In genomic region chr19:12667903-12668302, GRCh38 we compare ENCODE assay signal across 11 cellular contexts. TPM values are rescaled to one million over a fixed set of nuclear protein-coding genes. Genes with fewer than 3 reads are reported as not detected.
DNase-seq lines count a peak whose midpoint lies in the region; ATAC-seq lines count a peak whose summit lies in the region.
"Had no signal": no experiment of that assay in that cellular context is flagged by ENCODE, and none has a peak within 500 bp of the region (broad histone marks: within the 10 kb centered on the region; RNA-seq: fewer than 3 reads in every experiment).

No MANE protein-coding gene starts in this region.

- POLR2A ChIA-PET in activated CD4-positive, alpha-beta memory T cell treated with anti-CD3 and anti-CD28 coated beads, Interleukin-2, amount 10 ng/mL, durations not matched to agents 7 days and 5 days (lab: Charles Lee), result interaction anchor here (0.9 to 5.4 kb wide), 2 partner anchors 54 to 334 kb away, joined by 3 to 37 read pairs; partner anchors contain the start of gene ZNF563

- peak overlapping the region; percentile 80 for H3K4me3 ChIP-seq in iPS-18a (ENCODE audit: low read length)

- DNase-seq in activated T-cell treated with anti-CD3 and anti-CD28 coated beads, Interleukin-2, amount 50 U/mL, for 72 hours, result no peak
- DNase-seq in activated T-cell treated with anti-CD3 and anti-CD28 coated beads for 4 hours, result no peak
- no peak for DNase-seq in activated CD4-positive, alpha-beta memory T cell treated with anti-CD3 and anti-CD28 coated beads, Interleukin-2, amount 10 ng/mL, durations not matched to agents 7 days and 5 days
- no peak for DNase-seq in stimulated activated naive CD8-positive, alpha-beta T cell treated with anti-CD3 and anti-CD28 coated beads, Interleukin-15, amount 100 ng/mL, for 72 hours
- DNase-seq in SHP77 (lab: John Stamatoyannopoulos, UW), result no peak
- DNase-seq: COR-L47, SHP77 treated with DMSO at 0.1 percent for 48 hours had no signal

- CTCF ChIA-PET in activated CD4-positive, alpha-beta memory T cell treated with anti-CD3 and anti-CD28 coated beads, Interleukin-2, amount 10 ng/mL, durations not matched to agents 7 days and 5 days (lab: Charles Lee), result interaction anchor here (1.1 to 7.0 kb wide), 4 partner anchors 28 to 104 kb away, joined by 4 to 44 read pairs (median 4); partner anchors contain the start of genes ZNF490 and ZNF791

- H3K27ac Mint-ChIP-seq in activated T-cell treated with anti-CD3 and anti-CD28 coated beads, Interleukin-2, amount 50 U/mL, for 72 hours, result peak overlapping the region; percentile 80
- peak overlapping the region; percentile 97 for H3K27ac Mint-ChIP-seq in activated CD4-positive, alpha-beta memory T cell treated with anti-CD3 and anti-CD28 coated beads, Interleukin-2, amount 10 ng/mL, durations not matched to agents 7 days and 5 days
- H3K27ac Mint-ChIP-seq in stimulated activated naive CD8-positive, alpha-beta T cell treated with anti-CD3 and anti-CD28 coated beads, Interleukin-15, amount 100 ng/mL, for 72 hours, result no peak overlapping the region

- peaks cover 62% of the 10 kb centered on the region for H3K4me1 Mint-ChIP-seq in activated T-cell treated with anti-CD3 and anti-CD28 coated beads, Interleukin-2, amount 50 U/mL, for 72 hours (ENCODE audit: low read depth)
- peaks cover 68% of the 10 kb centered on the region for H3K4me1 Mint-ChIP-seq in activated CD4-positive, alpha-beta memory T cell treated with anti-CD3 and anti-CD28 coated beads, Interleukin-2, amount 10 ng/mL, durations not matched to agents 7 days and 5 days
- peaks cover 84% of the 10 kb centered on the region for H3K4me1 Mint-ChIP-seq in stimulated activated naive CD8-positive, alpha-beta T cell treated with anti-CD3 and anti-CD28 coated beads, Interleukin-15, amount 100 ng/mL, for 72 hours

- H3K9ac ChIP-seq in iPS-18a (ENCODE audit: low read length), result no peak overlapping the region

- no peaks in the 10 kb centered on the region for H3K27me3 ChIP-seq in iPS-18a (ENCODE audit: control insufficient read depth, insufficient read depth, low read length)
- H3K27me3 ChIP-seq: right atrium auricular region had no signal

- H3K36me3 ChIP-seq in iPS-18a (ENCODE audit: control insufficient read depth, low read depth, low read length), result peaks cover 4% of the 10 kb centered on the region

- no peaks in the 10 kb centered on the region for H3K9me3 ChIP-seq in iPS-18a (ENCODE audit: control insufficient read depth, low read depth, low read length)
- H3K9me3 ChIP-seq: right atrium auricular region had no signal

- ATAC-seq in activated T-cell treated with anti-CD3 and anti-CD28 coated beads, Interleukin-2, amount 50 U/mL, for 72 hours (replicated peaks in 1 of 2), result no peak
- ATAC-seq in stimulated activated naive CD8-positive, alpha-beta T cell treated with anti-CD3 and anti-CD28 coated beads, Interleukin-15, amount 100 ng/mL, for 72 hours, result no peak
- ATAC-seq in HG03196 (IDR thresholded peaks at IDR 0.05; ENCODE audit: unreplicated experiment) (no peak), GM21515 (IDR thresholded peaks at IDR 0.05; ENCODE audit: unreplicated experiment) (no peak)

- no peak overlapping the region for H3K27ac ChIP-seq in iPS-18a (ENCODE audit: low read length)

- H3K4me1 ChIP-seq in iPS-18a (ENCODE audit: control insufficient read depth, low read depth, low read length), result no peaks in the 10 kb centered on the region

- H3K4me3 Mint-ChIP-seq in activated T-cell treated with anti-CD3 and anti-CD28 coated beads, Interleukin-2, amount 50 U/mL, for 72 hours, result peak overlapping the region; percentile 90 to 93
- peak overlapping the region; percentile 89 for H3K4me3 Mint-ChIP-seq in activated CD4-positive, alpha-beta memory T cell treated with anti-CD3 and anti-CD28 coated beads, Interleukin-2, amount 10 ng/mL, durations not matched to agents 7 days and 5 days
- peak overlapping the region; percentile 96 to 97 for H3K4me3 Mint-ChIP-seq in stimulated activated naive CD8-positive, alpha-beta T cell treated with anti-CD3 and anti-CD28 coated beads, Interleukin-15, amount 100 ng/mL, for 72 hours

- no peaks in the 10 kb centered on the region for H3K27me3 Mint-ChIP-seq in activated T-cell treated with anti-CD3 and anti-CD28 coated beads, Interleukin-2, amount 50 U/mL, for 72 hours (ENCODE audit: low read depth)
- H3K27me3 Mint-ChIP-seq in activated CD4-positive, alpha-beta memory T cell treated with anti-CD3 and anti-CD28 coated beads, Interleukin-2, amount 10 ng/mL, durations not matched to agents 7 days and 5 days, result no peaks in the 10 kb centered on the region
- H3K27me3 Mint-ChIP-seq in stimulated activated naive CD8-positive, alpha-beta T cell treated with anti-CD3 and anti-CD28 coated beads, Interleukin-15, amount 100 ng/mL, for 72 hours, result no peaks in the 10 kb centered on the region

- H3K9me3 Mint-ChIP-seq in activated T-cell treated with anti-CD3 and anti-CD28 coated beads, Interleukin-2, amount 50 U/mL, for 72 hours, result no peaks in the 10 kb centered on the region
- no peaks in the 10 kb centered on the region for H3K9me3 Mint-ChIP-seq in activated CD4-positive, alpha-beta memory T cell treated with anti-CD3 and anti-CD28 coated beads, Interleukin-2, amount 10 ng/mL, durations not matched to agents 7 days and 5 days
- no peaks in the 10 kb centered on the region for H3K9me3 Mint-ChIP-seq in stimulated activated naive CD8-positive, alpha-beta T cell treated with anti-CD3 and anti-CD28 coated beads, Interleukin-15, amount 100 ng/mL, for 72 hours

- peaks cover 12 to 16% of the 10 kb centered on the region in 2 donors for H3K36me3 Mint-ChIP-seq in activated T-cell treated with anti-CD3 and anti-CD28 coated beads, Interleukin-2, amount 50 U/mL, for 72 hours (ENCODE audit: insufficient read depth in 2 of 2)
- H3K36me3 Mint-ChIP-seq in activated CD4-positive, alpha-beta memory T cell treated with anti-CD3 and anti-CD28 coated beads, Interleukin-2, amount 10 ng/mL, durations not matched to agents 7 days and 5 days (ENCODE audit: low read depth), result peaks cover 43% of the 10 kb centered on the region

RNA-seq across cellular contexts. Expression of gene WDR83, which starts 1.3 kb away (rescaled TPM):
- 10 to 100 TPM; 18.4 to 24.0 TPM for total RNA-seq in activated T-cell treated with anti-CD3 and anti-CD28 coated beads, Interleukin-2, amount 50 U/mL, for 72 hours
- total RNA-seq in activated CD4-positive, alpha-beta memory T cell treated with anti-CD3 and anti-CD28 coated beads, Interleukin-2, amount 10 ng/mL, durations not matched to agents 7 days and 5 days, result 10 to 100 TPM; 16.9 to 21.3 TPM

RNA-seq across cellular contexts. Expression of gene MAN2B1, which starts 1.4 kb away (rescaled TPM):
- total RNA-seq in activated T-cell treated with anti-CD3 and anti-CD28 coated beads, Interleukin-2, amount 50 U/mL, for 72 hours, result 100 to 1,000 TPM in 1 of 2 donors, 10 to 100 TPM in 1; 75.8 to 109 TPM
- 100 to 1,000 TPM; 146 to 150 TPM for total RNA-seq in activated CD4-positive, alpha-beta memory T cell treated with anti-CD3 and anti-CD28 coated beads, Interleukin-2, amount 10 ng/mL, durations not matched to agents 7 days and 5 days

RNA-seq across cellular contexts. Expression of gene DHPS, which starts 13.8 kb away (rescaled TPM):
- total RNA-seq in activated T-cell treated with anti-CD3 and anti-CD28 coated beads, Interleukin-2, amount 50 U/mL, for 72 hours, result 100 to 1,000 TPM; 140 to 150 TPM
- total RNA-seq in activated CD4-positive, alpha-beta memory T cell treated with anti-CD3 and anti-CD28 coated beads, Interleukin-2, amount 10 ng/mL, durations not matched to agents 7 days and 5 days, result 100 to 1,000 TPM; 106 to 113 TPM

RNA-seq across cellular contexts. Expression of gene GNG14, which starts 19.9 kb away (rescaled TPM):
- total RNA-seq in activated T-cell treated with anti-CD3 and anti-CD28 coated beads, Interleukin-2, amount 50 U/mL, for 72 hours, result not detected
- total RNA-seq in activated CD4-positive, alpha-beta memory T cell treated with anti-CD3 and anti-CD28 coated beads, Interleukin-2, amount 10 ng/mL, durations not matched to agents 7 days and 5 days, result not detected
- total RNA-seq: right atrium auricular region had no signal

RNA-seq across cellular contexts. Expression of gene FBXW9, which starts 28.5 kb away (rescaled TPM):
- total RNA-seq in activated T-cell treated with anti-CD3 and anti-CD28 coated beads, Interleukin-2, amount 50 U/mL, for 72 hours, result 1 to 10 TPM; 3.5 to 6.9 TPM
- 1 to 10 TPM; 5.2 to 5.3 TPM for total RNA-seq in activated CD4-positive, alpha-beta memory T cell treated with anti-CD3 and anti-CD28 coated beads, Interleukin-2, amount 10 ng/mL, durations not matched to agents 7 days and 5 days

Comparison
In these comparisons a context has a peak if more than half of its experiments do, and no peak if none do; other contexts are left out.
1. H3K27ac Mint-ChIP-seq: peak in activated T-cell treated with anti-CD3 and anti-CD28 coated beads, Interleukin-2, amount 50 U/mL, for 72 hours (single experiment) and activated CD4-positive, alpha-beta memory T cell treated with anti-CD3 and anti-CD28 coated beads, Interleukin-2, amount 10 ng/mL, durations not matched to agents 7 days and 5 days (single experiment); none in stimulated activated naive CD8-positive, alpha-beta T cell treated with anti-CD3 and anti-CD28 coated beads, Interleukin-15, amount 100 ng/mL, for 72 hours (0 of 2).
2. Peak in every context shown above with its lines, with median percentiles within 50 percentile points of each other: H3K4me3 Mint-ChIP-seq.